ENCODE assay signal across 15 cellular contexts in genomic region chr1:226482975-226483660, GRCh38.
A peak's percentile ranks its signal among the peaks of the same experiment; 100 is the strongest.
DNase-seq lines count a peak whose midpoint lies in the region; ATAC-seq and TF ChIP-seq lines count a peak whose summit lies in the region.
"Had no signal": no experiment of that assay in that cellular context is flagged by ENCODE, and none has a peak within 500 bp of the region (broad histone marks: within the 10 kb centered on the region; RNA-seq: fewer than 3 reads in every experiment).

No MANE protein-coding gene starts in this region.

- in situ Hi-C loops in GM13976 (cut with MboI; ENCODE audit: low sequenced_read_pairs, unreplicated experiment), result no loop called here

- H3K27ac ChIP-seq in GM23338 (ENCODE audit: low read depth) (no peak overlapping the region), testis (no peak overlapping the region)
- H3K27ac ChIP-seq: left ventricle myocardium inferior, thyroid gland had no signal

- no peaks in the 10 kb centered on the region for H3K9me3 Mint-ChIP-seq in GM23338

- H3K4me1 Mint-ChIP-seq in GM23338, result no peaks in the 10 kb centered on the region; the same call in 2 of the 3 replicates

- 79 to 90% methylated on average over 9 to 10 of the region's 10 CpGs for WGBS in testis, 2 donors

- H3K36me3 ChIP-seq in GM23338 (ENCODE audit: insufficient read depth) (no peaks in the 10 kb centered on the region), testis (ENCODE audit: low read depth, missing control alignments) (no peaks in the 10 kb centered on the region)
- H3K36me3 ChIP-seq: left ventricle myocardium inferior, thyroid gland had no signal

- H3K79me2 ChIP-seq in GM23338 (replicated peaks; ENCODE audit: insufficient read depth), result no peaks in the 10 kb centered on the region

- ATAC-seq in GM23338, result peak; percentile 25; the same call in 1 of the 3 replicates
- ATAC-seq: HCT116 had no signal

- peaks cover 4% of the 10 kb centered on the region for H3K27me3 Mint-ChIP-seq in GM23338 (ENCODE audit: insufficient read depth, low read depth, poor library complexity)

- H2AFZ ChIP-seq in GM23338, result no peak overlapping the region

- H3K4me1 ChIP-seq in GM23338 (ENCODE audit: insufficient read depth) (no peaks in the 10 kb centered on the region), testis (no peaks in the 10 kb centered on the region)
- H3K4me1 ChIP-seq: left ventricle myocardium inferior, thyroid gland had no signal

- no peaks in the 10 kb centered on the region for H3K36me3 Mint-ChIP-seq in GM23338 (ENCODE audit: low read depth)

- TF ChIP-seq POLR2A in NB4 (IDR thresholded peaks at IDR 0.05; ENCODE audit: extremely low read depth, insufficient read length) (no peak), testis (IDR thresholded peaks at IDR 0.05) (no peak)

- TF ChIP-seq CTCF in GM23338 (conservative IDR thresholded peaks at IDR 0.05; ENCODE audit: low read depth in 2 of 2) (no peak), NB4 (IDR thresholded peaks at IDR 0.05; ENCODE audit: low read depth, low read length) (no peak), GM13976 (IDR thresholded peaks at IDR 0.05; ENCODE audit: borderline replicate concordance, control extremely low read depth, extremely low read depth, insufficient read depth, missing control alignments) (no peak), testis (IDR thresholded peaks at IDR 0.05) (no peak)

- H3K4me3 Mint-ChIP-seq in GM23338, result no peak overlapping the region

- no peaks in the 10 kb centered on the region for H3K9me2 ChIP-seq in GM23338 (ENCODE audit: insufficient read depth)

- H3K27me3 ChIP-seq in GM23338 (ENCODE audit: insufficient read depth), result no peaks in the 10 kb centered on the region
- no peaks in the 10 kb centered on the region for H3K27me3 ChIP-seq in testis
- H3K27me3 ChIP-seq: thyroid gland had no signal

- no peaks in the 10 kb centered on the region for H3F3A ChIP-seq in GM23338 (replicated peaks; ENCODE audit: low read depth)

- H4K20me1 ChIP-seq in GM23338 (replicated peaks; ENCODE audit: insufficient read depth), result no peaks in the 10 kb centered on the region

- DNase-seq in GM23338 (ENCODE audit: low spot score), result no peak
- peak; percentile 91 for DNase-seq in NB4 (ENCODE audit: low read depth)
- peak; percentile 12 for DNase-seq in SK-N-DZ (ENCODE audit: low spot score)
- peak; percentile 8 for DNase-seq in kidney tubule cell (ENCODE audit: low spot score)
- DNase-seq in GM13976 (ENCODE audit: low spot score), result no peak
- no peak for DNase-seq in NK-92 treated with Interleukin-12 subunit alpha and Interleukin-12 subunit beta, amount 100 ng/mL, for 24 hours (lab: John Stamatoyannopoulos, UW)
- no peak for DNase-seq in testis
- no peak for DNase-seq in NCI-H526 (lab: John Stamatoyannopoulos, UW)
- DNase-seq: activated CD4-positive, alpha-beta T cell treated with anti-CD3 and anti-CD28 coated beads, Interleukin-2, amount 50 U/mL, for 4 hours; activated T-cell treated with anti-CD3 and anti-CD28 coated beads, Interleukin-2, amount 50 U/mL, for 48 hours; COR-L47; left ventricle myocardium inferior; NCI-H1105 treated with DMSO at 0.1 percent for 48 hours; thyroid gland had no signal

- H3K27ac Mint-ChIP-seq in GM23338, result no peak overlapping the region

- no peak overlapping the region for H3K4me3 ChIP-seq in GM23338
- H3K4me3 ChIP-seq in NB4 (ENCODE audit: low read depth, low read length), result no peak overlapping the region
- no peak overlapping the region for H3K4me3 ChIP-seq in testis
- H3K4me3 ChIP-seq: left ventricle myocardium inferior, thyroid gland had no signal

- no peaks in the 10 kb centered on the region for H3K9me3 ChIP-seq in testis
- H3K9me3 ChIP-seq: thyroid gland had no signal

- H3K4me2 ChIP-seq in GM23338, result no peak overlapping the region

- intact Hi-C loops in testis (cut with DNase I; ENCODE audit: low total_unique reads), result no loop called here

TF ChIP-seq in GM23338, 12 proteins besides CTCF, POLR2A, EP300 and RAD21 (continues in another document):
- TF ChIP-seq ETS1 (IDR thresholded peaks at IDR 0.05) (no peak), EZH2 (IDR thresholded peaks at IDR 0.05; ENCODE audit: low read depth, unreplicated experiment) (no peak), REST (IDR thresholded peaks at IDR 0.05; ENCODE audit: unreplicated experiment) (no peak), POLR2AphosphoS5 (IDR thresholded peaks at IDR 0.05; ENCODE audit: low read depth) (no peak), ZNF114 (CRISPR knock-in tag; IDR thresholded peaks at IDR 0.05) (no peak), ZNF331 (CRISPR knock-in tag; IDR thresholded peaks at IDR 0.05; ENCODE audit: low read depth) (no peak), EZH2phosphoT487 (IDR thresholded peaks at IDR 0.05; ENCODE audit: unreplicated experiment) (no peak), NANOG (IDR thresholded peaks at IDR 0.05; ENCODE audit: borderline replicate concordance) (no peak)

Comparison
In these comparisons a context has a peak if more than half of its experiments do, and no peak if none do; other contexts are left out.
1. DNase-seq: peak in NB4 (single experiment), SK-N-DZ (single experiment) and kidney tubule cell (single experiment); none in GM23338 (single experiment), GM13976 (single experiment), NK-92 treated with Interleukin-12 subunit alpha and Interleukin-12 subunit beta, amount 100 ng/mL, for 24 hours (single experiment), testis (single experiment) and NCI-H526 (0 of 2).